20 cellular contexts compared by ENCODE assay signal in genomic region chr11:20934521-20934920, GRCh38.
DNase-seq lines count a peak whose midpoint lies in the region; ATAC-seq and TF ChIP-seq lines count a peak whose summit lies in the region.
"Had no signal": no experiment of that assay in that cellular context is flagged by ENCODE, and none has a peak within 500 bp of the region (broad histone marks: within the 10 kb centered on the region; RNA-seq: fewer than 3 reads in every experiment).

No MANE protein-coding gene starts in this region.

- H3K4me3 ChIP-seq in osteoblast (ENCODE audit: insufficient read depth, low read length): no peak overlapping the region
- H3K4me3 ChIP-seq: A549, GM23338 had no signal

- TF ChIP-seq CTCF in osteoblast (IDR thresholded peaks at IDR 0.05; ENCODE audit: extremely low read depth, low read depth, low read length) (no peak), nephron progenitor cell (IDR thresholded peaks at IDR 0.05) (no peak)

- no peaks in the 10 kb centered on the region for H3K4me1 ChIP-seq in osteoblast (ENCODE audit: insufficient read depth, low read length)
- H3K4me1 ChIP-seq: A549 had no signal

- no peaks in the 10 kb centered on the region for H3K27me3 ChIP-seq in osteoblast (ENCODE audit: insufficient read depth, low read length)

- H3K27ac ChIP-seq in osteoblast (ENCODE audit: low read depth, low read length): no peak overlapping the region
- H3K27ac ChIP-seq: A549 had no signal

- H3K36me3 Mint-ChIP-seq in nephron progenitor cell (ENCODE audit: low read depth): no peaks in the 10 kb centered on the region
- H3K36me3 Mint-ChIP-seq: CD4-positive, alpha-beta memory T cell had no signal

- H3K9me3 Mint-ChIP-seq in nephron progenitor cell: no peaks in the 10 kb centered on the region
- H3K9me3 Mint-ChIP-seq: GM23338, H9 had no signal

- no peak overlapping the region for H3K4me3 Mint-ChIP-seq in nephron progenitor cell
- H3K4me3 Mint-ChIP-seq: GM23338, H9 had no signal

- DNase-seq in Ammon's horn (ENCODE audit: low spot score) (peak; percentile 16), NCI-H1694 (lab: John Stamatoyannopoulos, UW) (peak; percentile 24), NCI-H524 (lab: John Stamatoyannopoulos, UW) (peak; percentile 79 to 92), cerebellar cortex (ENCODE audit: low spot score) (peak; percentile 90), osteoblast (ENCODE audit: insufficient read length, low spot score, missing footprints) (no peak), nephron progenitor cell (no peak)
- DNase-seq: 8988T; ACHN; AML-193; Calu3; CD4-positive, alpha-beta memory T cell; COR-L47; DMS53; DMS79 treated with DMSO at 0.1 percent for 48 hours; H9 had no signal

- H3K4me2 ChIP-seq in osteoblast (ENCODE audit: insufficient read depth, low read length): no peak overlapping the region
- H3K4me2 ChIP-seq: A549, GM23338 had no signal

- no peaks in the 10 kb centered on the region for H3K4me1 Mint-ChIP-seq in nephron progenitor cell
- H3K4me1 Mint-ChIP-seq: CD4-positive, alpha-beta memory T cell; GM23338; H9 had no signal

- peaks cover 3% of the 10 kb centered on the region for H3K9me3 ChIP-seq in osteoblast (ENCODE audit: low read depth, low read length)
- H3K9me3 ChIP-seq: A549 had no signal

- no peak for ATAC-seq in GM21447 (IDR thresholded peaks at IDR 0.05; ENCODE audit: unreplicated experiment)
- ATAC-seq in HG02970 (IDR thresholded peaks at IDR 0.05; ENCODE audit: low FRiP score, unreplicated experiment): no peak
- ATAC-seq: A549, GM23338, HCT116 had no signal

- H4K20me1 ChIP-seq in osteoblast (ENCODE audit: insufficient read depth, low read length): no peaks in the 10 kb centered on the region

- no peak overlapping the region for H2AFZ ChIP-seq in osteoblast (ENCODE audit: low read length)
- H2AFZ ChIP-seq: GM23338 had no signal

- H3K36me3 ChIP-seq in osteoblast (ENCODE audit: insufficient read depth, low read length): no peaks in the 10 kb centered on the region

- H3K27me3 Mint-ChIP-seq in nephron progenitor cell (ENCODE audit: low read depth, poor library complexity): no peaks in the 10 kb centered on the region
- H3K27me3 Mint-ChIP-seq: CD4-positive, alpha-beta memory T cell had no signal

- H3K27ac Mint-ChIP-seq in nephron progenitor cell: no peak overlapping the region
- H3K27ac Mint-ChIP-seq: CD4-positive, alpha-beta memory T cell; GM23338; H9 had no signal

- no peaks in the 10 kb centered on the region for H3K79me2 ChIP-seq in osteoblast (ENCODE audit: insufficient read depth, low read length)

Comparison
In these comparisons a context has a peak if more than half of its experiments do, and no peak if none do; other contexts are left out.
1. DNase-seq: peak in Ammon's horn (single experiment), NCI-H1694 (single experiment), NCI-H524 (2 of 2) and cerebellar cortex (single experiment); none in osteoblast (single experiment) and nephron progenitor cell (single experiment).